1 cellular context compared by ENCODE assay signal in genomic region chr5:74434124-74434899, GRCh38.
TF ChIP-seq lines count a peak whose summit lies in the region.

No MANE protein-coding gene starts in this region.

TF ChIP-seq in H1, 55 proteins besides CTCF, POLR2A, EP300 and RAD21:
- TF ChIP-seq SP1 (IDR thresholded peaks at IDR 0.05; ENCODE audit: low read depth, low read length) (peak; percentile 50; the same call in 1 of the 2 replicates), USF2 (IDR thresholded peaks at IDR 0.05; ENCODE audit: low read length) (no peak), RBBP5 (IDR thresholded peaks at IDR 0.05; ENCODE audit: borderline replicate concordance, low read depth, low read length) (no peak), CEBPB (IDR thresholded peaks at IDR 0.05; ENCODE audit: low read depth, low read length) (peak; percentile 67; the same call in 1 of the 2 replicates)
